Comparison of ENCODE assay signal across 1 cellular context in genomic region chr12:6382371-6382770, GRCh38.
TF ChIP-seq lines count a peak whose summit lies in the region.

No MANE protein-coding gene starts in this region.

TF ChIP-seq in HepG2, 621 proteins besides CTCF, POLR2A, EP300 and RAD21:
- peak; percentile 22; the same call in 1 of the 2 replicates for TF ChIP-seq ZBTB33 (CRISPR knock-in tag; IDR thresholded peaks at IDR 0.05)
- no peak for TF ChIP-seq ZSCAN9 (CRISPR knock-in tag; IDR thresholded peaks at IDR 0.05; ENCODE audit: borderline replicate concordance)
- 0 out of 2 replicates have a peak, but pooled peaks have one; percentile 20 for TF ChIP-seq CERS6 (CRISPR knock-in tag; IDR thresholded peaks at IDR 0.05)
